ENCODE assay signal across 1 cellular context in genomic region chr12:49804821-49805220, GRCh38.
TF ChIP-seq lines count a peak whose summit lies in the region.

No MANE protein-coding gene starts in this region.

TF ChIP-seq in SK-N-SH, 30 proteins besides CTCF, POLR2A, EP300 and RAD21 (continued from another document):
- TF ChIP-seq IRF3 (IDR thresholded peaks at IDR 0.05; ENCODE audit: low read depth, low read length) = no peak
- no peak for TF ChIP-seq CHD2 (IDR thresholded peaks at IDR 0.05; ENCODE audit: low read length, partially characterized antibody)
